Comparison of ENCODE assay signal across 17 cellular contexts in the genomic region with DNA sequence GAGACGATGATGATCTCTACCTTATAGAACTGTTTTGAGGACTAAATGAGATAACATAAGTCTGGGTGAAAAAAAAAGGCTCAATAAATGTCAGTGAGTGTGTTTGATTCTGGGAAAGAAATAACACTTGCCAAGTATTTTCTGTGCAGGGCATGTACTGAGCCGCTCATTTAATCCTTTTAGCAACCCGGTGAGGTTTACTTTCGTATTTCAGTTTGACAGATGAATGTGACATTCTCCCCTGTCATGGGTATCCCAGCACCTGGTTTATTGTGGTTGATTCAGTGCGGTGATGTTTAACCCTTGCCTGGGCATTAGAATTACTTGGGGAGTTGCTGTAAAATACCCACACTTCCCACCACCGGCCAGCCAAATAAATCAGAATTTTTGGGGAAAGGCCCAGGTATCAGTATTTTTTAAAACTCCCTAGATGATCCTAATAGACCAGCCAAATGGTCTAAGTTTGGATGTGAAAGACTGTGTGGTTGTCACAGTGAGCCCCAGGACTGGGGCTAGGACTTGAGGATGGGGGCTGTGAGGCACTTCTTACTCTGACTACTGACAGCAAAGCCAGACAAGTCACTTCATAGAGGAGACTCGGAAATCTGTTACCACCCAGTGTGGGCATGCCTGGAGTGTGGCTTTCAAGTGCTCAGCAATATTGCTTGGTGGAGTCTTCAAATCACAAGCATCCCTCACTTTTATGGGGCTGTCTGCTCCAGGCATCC.
DNase-seq lines count a peak whose midpoint lies in the region; ATAC-seq, FAIRE-seq and TF ChIP-seq lines count a peak whose summit lies in the region.
"Had no signal": no experiment of that assay in that cellular context is flagged by ENCODE, and none has a peak within 500 bp of the region (broad histone marks: within the 10 kb centered on the region; RNA-seq: fewer than 3 reads in every experiment).

No MANE protein-coding gene starts in this region.

- H3K4me1 Mint-ChIP-seq in T-helper 17 cell = peaks cover 9% of the 10 kb centered on the region

- WGBS in A549 (ENCODE audit: missing lambda C conversion rate) = 58% methylated on average over 7 of the region's 7 CpGs

- H3K36me3 ChIP-seq in WERI-Rb-1 = no peaks in the 10 kb centered on the region
- H3K36me3 ChIP-seq: spleen had no signal

- CTCF ChIA-PET in A549 (lab: Yijun Ruan, JAX) = interaction anchor here (0.9 kb wide), 1 partner anchor 185 kb away, joined by 3 read pairs; no protein-coding TSS in a partner anchor

- peaks cover 66% of the 10 kb centered on the region for H3K27me3 Mint-ChIP-seq in T-helper 17 cell

- no peak for TF ChIP-seq EP300 in A549 (IDR thresholded peaks at IDR 0.05)

- H3K36me3 Mint-ChIP-seq in T-helper 17 cell (ENCODE audit: low read depth) = peaks cover 4% of the 10 kb centered on the region
- H3K36me3 Mint-ChIP-seq: naive thymus-derived CD4-positive, alpha-beta T cell had no signal

- no peak for TF ChIP-seq RAD21 in A549 (conservative IDR thresholded peaks at IDR 0.05 in 1 of 2, IDR thresholded peaks at IDR 0.05 in 1 of 2)

- peaks cover 87% of the 10 kb centered on the region for H3K27me3 ChIP-seq in WERI-Rb-1 (ENCODE audit: insufficient read depth, low read depth, severe bottlenecking)

- H3K4me3 Mint-ChIP-seq in T-helper 17 cell = no peak overlapping the region
- H3K4me3 Mint-ChIP-seq: central memory CD8-positive, alpha-beta T cell; GM23338 had no signal

- DNase-seq in A549 (ENCODE audit: low read depth in 1 of 2, low spot score in 1 of 2) (no peak), T-helper 17 cell (no peak), left colon (no peak), head of caudate nucleus (no peak), WERI-Rb-1 (no peak), UCSD-AML1 (lab: John Stamatoyannopoulos, UW; ENCODE audit: unreplicated experiment) (no peak)
- DNase-seq: DMS153; Karpas-422; naive thymus-derived CD4-positive, alpha-beta T cell; NCI-H1436 treated with DMSO at 0.1 percent for 48 hours; NCI-H524 treated with DMSO at 0.1 percent for 48 hours; spleen had no signal

- FAIRE-seq in A549 (lab: Jason Lieb, UNC) = no peak
- FAIRE-seq: frontal cortex had no signal

- POLR2A ChIA-PET in A549 (lab: Yijun Ruan, JAX) = no interaction called here

- H3K27ac Mint-ChIP-seq in T-helper 17 cell = peak overlapping the region; percentile 37
- H3K27ac Mint-ChIP-seq: GM23338; naive thymus-derived CD4-positive, alpha-beta T cell had no signal

- H3K4me2 ChIP-seq in A549 = no peak overlapping the region; the same call in 2 of the 3 replicates
- H3K4me2 ChIP-seq: GM23338 had no signal

- H3K4me1 ChIP-seq in A549 = peaks cover 41% of the 10 kb centered on the region

- H3K27ac ChIP-seq in A549 (peak overlapping the region; percentile 73 to 78; a peak in 4 of 6 replicates), C4-2B (peak overlapping the region; percentile 37; the same call in 1 of the 2 replicates), WERI-Rb-1 (no peak overlapping the region)
- H3K27ac ChIP-seq: spleen had no signal

- TF ChIP-seq CTCF in A549 (IDR thresholded peaks at IDR 0.05) (no peak), C4-2B (conservative IDR thresholded peaks at IDR 0.05) (no peak), WERI-Rb-1 (IDR thresholded peaks at IDR 0.05; ENCODE audit: low read depth, low read length) (no peak)

- no peak for ATAC-seq in A549
- ATAC-seq in T-helper 17 cell = no peak
- ATAC-seq in left colon = peak; percentile 14
- no peak for ATAC-seq in GM19455 (IDR thresholded peaks at IDR 0.05; ENCODE audit: unreplicated experiment)
- ATAC-seq: naive thymus-derived CD4-positive, alpha-beta T cell had no signal

- H3K4me3 ChIP-seq in A549 (no peak overlapping the region), WERI-Rb-1 (ENCODE audit: low read depth, low read length) (no peak overlapping the region)
- H3K4me3 ChIP-seq: GM23338, spleen had no signal

- intact Hi-C loops in left colon (cut with DNase I, micrococcal nuclease) (no loop called here), head of caudate nucleus (cut with DNase I) (no loop called here)

- TF ChIP-seq POLR2A in A549 (IDR thresholded peaks at IDR 0.05; ENCODE audit: low read length) = no peak

- H3K9me3 ChIP-seq in A549 (no peaks in the 10 kb centered on the region), T-helper 17 cell (ENCODE audit: control insufficient read depth, low read length, poor library complexity, severe bottlenecking) (no peaks in the 10 kb centered on the region), WERI-Rb-1 (ENCODE audit: severe bottlenecking) (no peaks in the 10 kb centered on the region)
- H3K9me3 ChIP-seq: spleen had no signal

TF ChIP-seq in A549, 52 proteins besides CTCF, POLR2A, EP300 and RAD21:
- TF ChIP-seq HOXA7 (CRISPR knock-in tag; IDR thresholded peaks at IDR 0.05) (no peak), RCOR1 (IDR thresholded peaks at IDR 0.05; ENCODE audit: low read depth, low read length) (no peak), HEYL (CRISPR knock-in tag; IDR thresholded peaks at IDR 0.05) (no peak), MYC (IDR thresholded peaks at IDR 0.05; ENCODE audit: borderline replicate concordance, low read length) (no peak), FOXS1 (CRISPR knock-in tag; IDR thresholded peaks at IDR 0.05) (no peak), TP53 (CRISPR knock-in tag; IDR thresholded peaks at IDR 0.05) (no peak), KDM1A (IDR thresholded peaks at IDR 0.05; ENCODE audit: low read depth) (no peak)
- TF ChIP-seq, protein P1, sequence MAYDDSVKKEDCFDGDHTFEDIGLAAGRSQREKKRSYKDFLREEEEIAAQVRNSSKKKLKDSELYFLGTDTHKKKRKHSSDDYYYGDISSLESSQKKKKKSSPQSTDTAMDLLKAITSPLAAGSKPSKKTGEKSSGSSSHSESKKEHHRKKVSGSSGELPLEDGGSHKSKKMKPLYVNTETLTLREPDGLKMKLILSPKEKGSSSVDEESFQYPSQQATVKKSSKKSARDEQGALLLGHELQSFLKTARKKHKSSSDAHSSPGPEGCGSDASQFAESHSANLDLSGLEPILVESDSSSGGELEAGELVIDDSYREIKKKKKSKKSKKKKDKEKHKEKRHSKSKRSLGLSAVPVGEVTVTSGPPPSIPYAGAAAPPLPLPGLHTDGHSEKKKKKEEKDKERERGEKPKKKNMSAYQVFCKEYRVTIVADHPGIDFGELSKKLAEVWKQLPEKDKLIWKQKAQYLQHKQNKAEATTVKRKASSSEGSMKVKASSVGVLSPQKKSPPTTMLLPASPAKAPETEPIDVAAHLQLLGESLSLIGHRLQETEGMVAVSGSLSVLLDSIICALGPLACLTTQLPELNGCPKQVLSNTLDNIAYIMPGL (CRISPR knock-in tag; IDR thresholded peaks at IDR 0.05; ENCODE audit: borderline replicate concordance) = no peak
- TF ChIP-seq, protein P2, sequence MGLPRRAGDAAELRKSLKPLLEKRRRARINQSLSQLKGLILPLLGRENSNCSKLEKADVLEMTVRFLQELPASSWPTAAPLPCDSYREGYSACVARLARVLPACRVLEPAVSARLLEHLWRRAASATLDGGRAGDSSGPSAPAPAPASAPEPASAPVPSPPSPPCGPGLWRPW (IDR thresholded peaks at IDR 0.05) = no peak
- TF ChIP-seq, protein P3, sequence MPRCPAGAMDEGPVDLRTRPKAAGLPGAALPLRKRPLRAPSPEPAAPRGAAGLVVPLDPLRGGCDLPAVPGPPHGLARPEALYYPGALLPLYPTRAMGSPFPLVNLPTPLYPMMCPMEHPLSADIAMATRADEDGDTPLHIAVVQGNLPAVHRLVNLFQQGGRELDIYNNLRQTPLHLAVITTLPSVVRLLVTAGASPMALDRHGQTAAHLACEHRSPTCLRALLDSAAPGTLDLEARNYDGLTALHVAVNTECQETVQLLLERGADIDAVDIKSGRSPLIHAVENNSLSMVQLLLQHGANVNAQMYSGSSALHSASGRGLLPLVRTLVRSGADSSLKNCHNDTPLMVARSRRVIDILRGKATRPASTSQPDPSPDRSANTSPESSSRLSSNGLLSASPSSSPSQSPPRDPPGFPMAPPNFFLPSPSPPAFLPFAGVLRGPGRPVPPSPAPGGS (IDR thresholded peaks at IDR 0.05) = no peak
TF ChIP-seq in A549: peak in this region for 0.
